Comparison of ENCODE assay signal across 2 cellular contexts in the genomic region with DNA sequence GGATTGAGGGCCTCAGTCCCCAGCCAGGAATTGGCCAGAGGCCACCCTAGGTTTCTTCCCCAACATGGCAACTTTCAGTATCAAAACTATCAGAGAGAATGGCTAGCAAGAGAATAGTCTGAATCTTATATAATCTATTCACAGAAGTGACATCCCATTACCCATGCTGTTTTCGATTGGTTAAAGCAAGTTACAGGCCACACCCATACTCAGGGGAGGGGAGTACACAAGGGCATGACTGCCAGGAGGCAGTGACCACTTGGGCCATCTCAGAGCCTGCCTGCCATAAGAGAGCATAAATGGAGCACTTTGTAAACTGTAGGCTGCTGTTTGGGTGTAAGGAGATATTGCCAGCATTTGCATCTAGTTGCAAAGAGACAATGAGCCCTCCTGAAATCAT.
TF ChIP-seq lines count a peak whose summit lies in the region.

No MANE protein-coding gene starts in this region.

TF ChIP-seq in SK-N-SH treated with all-trans-retinoic acid at 6 μM for 48 hours, 23 proteins besides CTCF, POLR2A, EP300 and RAD21 (continued from another document):
- TF ChIP-seq PATZ1 (CRISPR knock-in tag; IDR thresholded peaks at IDR 0.05; ENCODE audit: borderline replicate concordance), result no peak
- no peak for TF ChIP-seq BACH2 (CRISPR knock-in tag; IDR thresholded peaks at IDR 0.05; ENCODE audit: borderline replicate concordance)
- TF ChIP-seq, protein P1, sequence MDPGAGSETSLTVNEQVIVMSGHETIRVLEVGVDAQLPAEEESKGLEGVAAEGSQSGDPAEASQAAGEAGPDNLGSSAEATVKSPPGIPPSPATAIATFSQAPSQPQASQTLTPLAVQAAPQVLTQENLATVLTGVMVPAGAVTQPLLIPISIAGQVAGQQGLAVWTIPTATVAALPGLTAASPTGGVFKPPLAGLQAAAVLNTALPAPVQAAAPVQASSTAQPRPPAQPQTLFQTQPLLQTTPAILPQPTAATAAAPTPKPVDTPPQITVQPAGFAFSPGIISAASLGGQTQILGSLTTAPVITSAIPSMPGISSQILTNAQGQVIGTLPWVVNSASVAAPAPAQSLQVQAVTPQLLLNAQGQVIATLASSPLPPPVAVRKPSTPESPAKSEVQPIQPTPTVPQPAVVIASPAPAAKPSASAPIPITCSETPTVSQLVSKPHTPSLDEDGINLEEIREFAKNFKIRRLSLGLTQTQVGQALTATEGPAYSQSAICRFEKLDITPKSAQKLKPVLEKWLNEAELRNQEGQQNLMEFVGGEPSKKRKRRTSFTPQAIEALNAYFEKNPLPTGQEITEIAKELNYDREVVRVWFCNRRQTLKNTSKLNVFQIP (CRISPR knock-in tag; IDR thresholded peaks at IDR 0.05; ENCODE audit: borderline replicate concordance, low read depth), result no peak
- no peak for TF ChIP-seq GLIS3 (CRISPR knock-in tag; IDR thresholded peaks at IDR 0.05)
- TF ChIP-seq, protein P2, sequence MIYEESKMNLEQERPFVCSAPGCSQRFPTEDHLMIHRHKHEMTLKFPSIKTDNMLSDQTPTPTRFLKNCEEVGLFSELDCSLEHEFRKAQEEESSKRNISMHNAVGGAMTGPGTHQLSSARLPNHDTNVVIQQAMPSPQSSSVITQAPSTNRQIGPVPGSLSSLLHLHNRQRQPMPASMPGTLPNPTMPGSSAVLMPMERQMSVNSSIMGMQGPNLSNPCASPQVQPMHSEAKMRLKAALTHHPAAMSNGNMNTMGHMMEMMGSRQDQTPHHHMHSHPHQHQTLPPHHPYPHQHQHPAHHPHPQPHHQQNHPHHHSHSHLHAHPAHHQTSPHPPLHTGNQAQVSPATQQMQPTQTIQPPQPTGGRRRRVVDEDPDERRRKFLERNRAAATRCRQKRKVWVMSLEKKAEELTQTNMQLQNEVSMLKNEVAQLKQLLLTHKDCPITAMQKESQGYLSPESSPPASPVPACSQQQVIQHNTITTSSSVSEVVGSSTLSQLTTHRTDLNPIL (CRISPR knock-in tag; IDR thresholded peaks at IDR 0.05; ENCODE audit: low read depth), result no peak
- TF ChIP-seq TSHZ2 (CRISPR knock-in tag; IDR thresholded peaks at IDR 0.05), result no peak

TF ChIP-seq in SK-N-SH, 30 proteins besides CTCF, POLR2A, EP300 and RAD21 (continued from another document):
- no peak for TF ChIP-seq PBX3 (IDR thresholded peaks at IDR 0.05)
- TF ChIP-seq RXRA (IDR thresholded peaks at IDR 0.05; ENCODE audit: borderline replicate concordance, low read depth), result no peak
- no peak for TF ChIP-seq YY1 (IDR thresholded peaks at IDR 0.05; ENCODE audit: low read depth)
- TF ChIP-seq FOSL2 (IDR thresholded peaks at IDR 0.05; ENCODE audit: borderline replicate concordance, low read depth), result no peak
- no peak for TF ChIP-seq USF1 (IDR thresholded peaks at IDR 0.05; ENCODE audit: borderline replicate concordance, low read depth)
- no peak for TF ChIP-seq MEF2A (IDR thresholded peaks at IDR 0.05; ENCODE audit: borderline replicate concordance, low read depth)
- TF ChIP-seq SIN3A (IDR thresholded peaks at IDR 0.05; ENCODE audit: borderline replicate concordance, low read depth, low read length), result no peak
- TF ChIP-seq GABPA (IDR thresholded peaks at IDR 0.05; ENCODE audit: low read depth), result no peak
- no peak for TF ChIP-seq CHD2 (IDR thresholded peaks at IDR 0.05; ENCODE audit: low read length, partially characterized antibody)
- TF ChIP-seq RCOR1 (IDR thresholded peaks at IDR 0.05; ENCODE audit: low read length), result no peak
TF ChIP-seq in SK-N-SH: peak in this region for 0.
